18 cellular contexts compared by ENCODE assay signal in the genomic region with DNA sequence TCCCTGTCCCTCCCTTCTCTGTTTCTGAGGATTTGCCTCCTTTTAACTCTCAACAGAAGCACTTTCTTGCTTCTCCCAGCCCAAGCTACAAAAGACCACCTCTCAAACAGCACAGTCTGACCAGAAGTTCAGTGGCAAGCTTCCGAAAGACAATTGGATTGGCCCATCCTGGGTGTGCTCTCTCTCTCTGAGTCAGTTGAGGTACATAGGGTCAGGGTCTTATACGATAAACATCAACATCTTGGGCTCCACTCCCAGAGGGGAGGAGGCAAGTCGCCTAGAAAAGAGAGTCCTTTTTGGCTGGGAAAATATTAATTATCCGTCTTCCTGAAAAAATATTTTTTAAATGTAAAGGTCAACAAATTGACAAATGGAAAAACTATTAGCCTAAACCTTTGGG.
"Had no signal": no experiment of that assay in that cellular context is flagged by ENCODE, and none has a peak within 500 bp of the region (broad histone marks: within the 10 kb centered on the region; RNA-seq: fewer than 3 reads in every experiment).

No MANE protein-coding gene starts in this region.

- H3K27me3 ChIP-seq: upper lobe of left lung had no signal

- H3K36me3 ChIP-seq: upper lobe of left lung had no signal

- DNase-seq: activated CD4-positive, alpha-beta memory T cell treated with anti-CD3 and anti-CD28 coated beads for 36 hours; activated CD8-positive, alpha-beta memory T cell treated with anti-CD3 and anti-CD28 coated beads, Interleukin-2, amount 10 ng/mL, durations not matched to agents 7 days and 5 days; activated naive CD4-positive, alpha-beta T cell treated with Interleukin-2 at 50 U/mL for 16 hours; activated naive CD8-positive, alpha-beta T cell treated with anti-CD3 and anti-CD28 coated beads, Interleukin-2, amount 10 ng/mL, durations not matched to agents 7 days and 5 days; amygdala; hippocampal formation; islet precursor cell; left colon; occipital lobe; small intestine; stimulated activated CD4-positive, alpha-beta T cell treated with anti-CD3 and anti-CD28 coated beads, Interleukin-4, amount 100 ng/mL, for 1 hour; stimulated activated naive CD8-positive, alpha-beta T cell treated with anti-CD3 and anti-CD28 coated beads, Interleukin-15, amount 100 ng/mL, for 72 hours; upper lobe of left lung had no signal

- H3K27me3 Mint-ChIP-seq: brain had no signal

- H3K27ac ChIP-seq: coronary artery, SK-N-MC, upper lobe of left lung had no signal

- H3K36me3 Mint-ChIP-seq: activated CD4-positive, alpha-beta memory T cell treated with anti-CD3 and anti-CD28 coated beads for 36 hours; activated CD8-positive, alpha-beta memory T cell treated with anti-CD3 and anti-CD28 coated beads, Interleukin-2, amount 10 ng/mL, durations not matched to agents 7 days and 5 days; activated naive CD8-positive, alpha-beta T cell treated with anti-CD3 and anti-CD28 coated beads, Interleukin-2, amount 10 ng/mL, durations not matched to agents 7 days and 5 days; brain; natural killer cell treated with Interleukin-12 subunit alpha and Interleukin-12 subunit beta and Interleukin-15 and Interleukin-18, amount 100 ng/mL, for 72 hours had no signal

- H3K4me3 ChIP-seq: coronary artery, lung, SK-N-MC, upper lobe of left lung had no signal

- H3K9me3 Mint-ChIP-seq: activated CD4-positive, alpha-beta memory T cell treated with anti-CD3 and anti-CD28 coated beads for 36 hours; activated naive CD8-positive, alpha-beta T cell treated with anti-CD3 and anti-CD28 coated beads, Interleukin-2, amount 10 ng/mL, durations not matched to agents 7 days and 5 days; brain; natural killer cell treated with Interleukin-12 subunit alpha and Interleukin-12 subunit beta and Interleukin-15 and Interleukin-18, amount 100 ng/mL, for 72 hours; stimulated activated naive CD8-positive, alpha-beta T cell treated with anti-CD3 and anti-CD28 coated beads, Interleukin-15, amount 100 ng/mL, for 72 hours had no signal

- FAIRE-seq: small intestine had no signal

- H3K9me3 ChIP-seq: upper lobe of left lung had no signal

- ATAC-seq: activated CD8-positive, alpha-beta memory T cell treated with anti-CD3 and anti-CD28 coated beads, Interleukin-2, amount 10 ng/mL, durations not matched to agents 7 days and 5 days; left colon; natural killer cell treated with Interleukin-12 subunit alpha and Interleukin-12 subunit beta and Interleukin-15 and Interleukin-18, amount 100 ng/mL, for 72 hours; stimulated activated naive CD8-positive, alpha-beta T cell treated with anti-CD3 and anti-CD28 coated beads, Interleukin-15, amount 100 ng/mL, for 72 hours had no signal

- H3K27ac Mint-ChIP-seq: activated CD4-positive, alpha-beta memory T cell treated with anti-CD3 and anti-CD28 coated beads for 36 hours; activated CD8-positive, alpha-beta memory T cell treated with anti-CD3 and anti-CD28 coated beads, Interleukin-2, amount 10 ng/mL, durations not matched to agents 7 days and 5 days; activated naive CD8-positive, alpha-beta T cell treated with anti-CD3 and anti-CD28 coated beads, Interleukin-2, amount 10 ng/mL, durations not matched to agents 7 days and 5 days; brain; natural killer cell treated with Interleukin-12 subunit alpha and Interleukin-12 subunit beta and Interleukin-15 and Interleukin-18, amount 100 ng/mL, for 72 hours; stimulated activated naive CD8-positive, alpha-beta T cell treated with anti-CD3 and anti-CD28 coated beads, Interleukin-15, amount 100 ng/mL, for 72 hours had no signal

- H3K4me3 Mint-ChIP-seq: activated CD4-positive, alpha-beta memory T cell treated with anti-CD3 and anti-CD28 coated beads for 36 hours; activated CD8-positive, alpha-beta memory T cell treated with anti-CD3 and anti-CD28 coated beads, Interleukin-2, amount 10 ng/mL, durations not matched to agents 7 days and 5 days; activated naive CD8-positive, alpha-beta T cell treated with anti-CD3 and anti-CD28 coated beads, Interleukin-2, amount 10 ng/mL, durations not matched to agents 7 days and 5 days; brain; natural killer cell treated with Interleukin-12 subunit alpha and Interleukin-12 subunit beta and Interleukin-15 and Interleukin-18, amount 100 ng/mL, for 72 hours; stimulated activated naive CD8-positive, alpha-beta T cell treated with anti-CD3 and anti-CD28 coated beads, Interleukin-15, amount 100 ng/mL, for 72 hours had no signal
